Comparison of ENCODE assay signal across 23 cellular contexts in the genomic region with DNA sequence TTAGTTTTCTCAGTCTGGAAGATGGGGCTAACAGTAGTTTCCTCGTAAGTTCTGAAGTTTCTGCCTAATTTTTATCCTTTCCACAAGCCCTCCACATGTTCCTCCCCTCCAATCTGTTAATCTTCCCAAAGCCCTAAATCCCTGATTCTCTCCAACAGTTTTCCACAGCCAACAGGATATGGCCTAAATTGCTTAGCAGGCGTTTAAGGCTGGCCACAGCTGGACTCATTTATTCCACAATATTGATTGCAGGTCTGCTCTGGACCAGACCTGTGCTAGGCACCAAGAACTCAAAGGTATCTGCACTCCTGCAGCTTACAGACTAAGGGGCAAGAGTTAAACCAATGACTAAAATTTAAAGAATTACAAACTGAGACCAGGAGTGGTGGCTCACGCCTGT. TPM values are rescaled to one million over a fixed set of nuclear protein-coding genes. Genes with fewer than 3 reads are reported as not detected.
"Had no signal": no experiment of that assay in that cellular context is flagged by ENCODE, and none has a peak within 500 bp of the region (broad histone marks: within the 10 kb centered on the region; RNA-seq: fewer than 3 reads in every experiment).

No MANE protein-coding gene starts in this region.

- H3K9ac ChIP-seq: neural progenitor cell had no signal

- H3K27ac ChIP-seq: esophagus muscularis mucosa, neural progenitor cell, ovary, right atrium auricular region, suprapubic skin, thyroid gland, upper lobe of right lung, vagina had no signal

- H3K4me2 ChIP-seq: neural progenitor cell had no signal

- H3K4me3 ChIP-seq: esophagus muscularis mucosa, neural progenitor cell, ovary, right atrium auricular region, suprapubic skin, thyroid gland, upper lobe of right lung, vagina had no signal

- H3K9me3 Mint-ChIP-seq: dendritic cell treated with granulocyte-macrophage colony-stimulating factor and Interleukin-4, amounts not matched to agents 40 ng/mL and 50 ng/mL, for 4 days; effector memory CD8-positive, alpha-beta T cell; naive thymus-derived CD8-positive, alpha-beta T cell; neural progenitor cell had no signal

- DNase-seq: effector memory CD8-positive, alpha-beta T cell; foreskin keratinocyte; head of caudate nucleus; hypothalamus; kidney glomerular epithelial cell; mammary epithelial cell; naive thymus-derived CD8-positive, alpha-beta T cell; nucleus accumbens; small intestine; stimulated activated CD4-positive, alpha-beta T cell treated with anti-CD3 and anti-CD28 coated beads, Interleukin-12 subunit alpha, Interleukin-12 subunit beta, amount 100 ng/mL, for 4 hours; stimulated activated naive CD8-positive, alpha-beta T cell treated with anti-CD3 and anti-CD28 coated beads, Interleukin-15, Interleukin-2, amounts not matched to agents 100 U/mL and 50 U/mL, for 24 hours; thyroid gland; upper lobe of right lung had no signal

- H2AFZ ChIP-seq: neural progenitor cell had no signal

- H3K27me3 ChIP-seq: esophagus muscularis mucosa, foreskin keratinocyte, neural progenitor cell, ovary, right atrium auricular region, suprapubic skin, thyroid gland, upper lobe of right lung, vagina had no signal

- FAIRE-seq: islet of Langerhans, small intestine had no signal

- H3K9me3 ChIP-seq: esophagus muscularis mucosa, ovary, right atrium auricular region, suprapubic skin, thyroid gland, upper lobe of right lung, vagina had no signal

- H3K27ac Mint-ChIP-seq: effector memory CD8-positive, alpha-beta T cell; neural progenitor cell had no signal

- H3K4me3 Mint-ChIP-seq: dendritic cell treated with granulocyte-macrophage colony-stimulating factor and Interleukin-4, amounts not matched to agents 40 ng/mL and 50 ng/mL, for 4 days had no signal

- H3K27me3 Mint-ChIP-seq: effector memory CD8-positive, alpha-beta T cell; naive thymus-derived CD8-positive, alpha-beta T cell had no signal

- H3K36me3 ChIP-seq: neural progenitor cell, ovary, right atrium auricular region, suprapubic skin, thyroid gland, upper lobe of right lung had no signal

- ATAC-seq: effector memory CD8-positive, alpha-beta T cell; foreskin keratinocyte; left lobe of liver; naive thymus-derived CD8-positive, alpha-beta T cell; stimulated activated naive CD8-positive, alpha-beta T cell treated with anti-CD3 and anti-CD28 coated beads, Interleukin-15, Interleukin-2, amounts not matched to agents 100 U/mL and 50 U/mL, for 24 hours; upper lobe of right lung had no signal

RNA-seq across cellular contexts. Expression of a gene that starts 3.9 kb away (rescaled TPM):
- total RNA-seq: mononuclear cell had no signal
- polyA plus RNA-seq: naive thymus-derived CD8-positive, alpha-beta T cell had no signal
